In genomic region chr22:40813912-40814315, GRCh38 we compare ENCODE assay signal across 32 cellular contexts. TPM values are rescaled to one million over a fixed set of nuclear protein-coding genes. Genes with fewer than 3 reads are reported as not detected.
"Had no signal": no experiment of that assay in that cellular context is flagged by ENCODE, and none has a peak within 500 bp of the region (broad histone marks: within the 10 kb centered on the region; RNA-seq: fewer than 3 reads in every experiment).

No MANE protein-coding gene starts in this region.

- H3K27ac ChIP-seq: esophagus muscularis mucosa, foreskin keratinocyte, hepatocyte, ovary, right lobe of liver, skin epidermis, thoracic aorta, uterus had no signal

- H3K4me1 ChIP-seq: uterus had no signal

- H3K9me3 ChIP-seq: esophagus muscularis mucosa, ovary, right lobe of liver, thoracic aorta, uterus had no signal

- H3K36me3 ChIP-seq: ovary, thoracic aorta, uterus had no signal

- H3K27me3 ChIP-seq: esophagus muscularis mucosa, foreskin keratinocyte, hepatocyte, ovary, right lobe of liver, uterus had no signal

- H2AFZ ChIP-seq: hepatocyte had no signal

- DNase-seq: activated CD4-positive, alpha-beta T cell treated with anti-CD3 and anti-CD28 coated beads for 4 hours; activated CD4-positive, alpha-beta T cell treated with anti-CD3 and anti-CD28 coated beads, Interleukin-2, amount 50 U/mL, for 48 hours; activated CD8-positive, alpha-beta memory T cell treated with anti-CD3 and anti-CD28 coated beads, Interleukin-2, amount 50 U/mL, for 4 hours; activated naive CD8-positive, alpha-beta T cell treated with anti-CD3 and anti-CD28 coated beads, Interleukin-2, amount 50 U/mL, for 24 hours; activated T-cell treated with anti-CD3 and anti-CD28 coated beads, Interleukin-2, amount 50 U/mL, for 48 hours; amygdala; caudate nucleus; foreskin keratinocyte; islet precursor cell; left ventricle myocardium superior; nephron progenitor cell; ovary; right lobe of liver; stimulated activated CD4-positive, alpha-beta T cell treated with anti-CD3 and anti-CD28 coated beads, Interleukin-12 subunit alpha, Interleukin-12 subunit beta, amount 100 ng/mL, for 4 hours; stimulated activated CD4-positive, alpha-beta T cell treated with anti-CD3 and anti-CD28 coated beads, Interleukin-4, amount 100 ng/mL, for 1 hour; T-helper 17 cell; T1000; uterus had no signal

- H3K4me2 ChIP-seq: hepatocyte had no signal

- H3K4me3 ChIP-seq: esophagus muscularis mucosa, hepatocyte, ovary, right lobe of liver, skin epidermis, thoracic aorta, uterus had no signal

- ATAC-seq: activated naive CD8-positive, alpha-beta T cell treated with anti-CD3 and anti-CD28 coated beads, Interleukin-2, amount 50 U/mL, for 24 hours; foreskin keratinocyte; left ventricle myocardium superior; right lobe of liver; stimulated activated effector memory CD8-positive, alpha-beta T cell treated with anti-CD3 and anti-CD28 coated beads, Interleukin-12 subunit alpha, Interleukin-12 subunit beta, amount 100 ng/mL, for 72 hours; T-helper 17 cell had no signal

RNA-seq across cellular contexts. Expression of gene DNAJB7, which starts 48.0 kb away (rescaled TPM):
- total RNA-seq: activated CD8-positive, alpha-beta memory T cell treated with anti-CD3 and anti-CD28 coated beads for 36 hours; activated T-helper 2 cell treated with anti-CD3 and anti-CD28 coated beads, Interferon-gamma antibody, Interleukin-2, Interleukin-4, amounts not matched to agents 10 μg/mL and 5 μg/mL and 100 μg/mL, durations not matched to agents 14 hours and 24 hours and 36 hours; esophagus muscularis mucosa; foreskin keratinocyte; glomerular endothelial cell; hepatocyte; left ventricle myocardium superior; lung microvascular endothelial cell; mesenteric fat pad; mucosa of gallbladder; ovary; progenitor cell of endocrine pancreas; renal cortical epithelial cell; right lobe of liver; subcutaneous adipose tissue; T-helper 17 cell; thoracic aorta; uterus had no signal
